8 cellular contexts compared by ENCODE assay signal in genomic region chr12:6614513-6615177, GRCh38. TPM values are rescaled to one million over a fixed set of nuclear protein-coding genes. Genes with fewer than 3 reads are reported as not detected.
DNase-seq lines count a peak whose midpoint lies in the region; ATAC-seq and TF ChIP-seq lines count a peak whose summit lies in the region.

No MANE protein-coding gene starts in this region.

- no TSS peak for BruUV-seq in A673 (replicated peaks; lab: Mats Ljungman, UMichigan)

- H3K4me1 ChIP-seq in A673 (ENCODE audit: insufficient read depth, low read length, poor library complexity, severe bottlenecking) (peaks cover 24% of the 10 kb centered on the region), HUES64 (ENCODE audit: insufficient read depth, low read length) (peaks cover 32% of the 10 kb centered on the region), muscle layer of duodenum (ENCODE audit: control insufficient read depth in 1 of 2, insufficient read depth in 2 of 2, low read length in 2 of 2) (peaks cover 14 to 27% of the 10 kb centered on the region in 2 donors)

- H3K27ac ChIP-seq in A673 (ENCODE audit: low read depth, low read length, poor library complexity, severe bottlenecking) (peak overlapping the region; percentile 80), HUES64 (ENCODE audit: low read depth, low read length) (peak overlapping the region; percentile 72), muscle layer of duodenum (ENCODE audit: low read length) (peak overlapping the region; percentile 67)

- H3K27me3 ChIP-seq in A673 (replicated peaks; ENCODE audit: insufficient read depth, low read depth, low read length, poor library complexity) (no peaks in the 10 kb centered on the region), HUES64 (ENCODE audit: insufficient read depth, low read length) (peaks cover 6% of the 10 kb centered on the region), muscle layer of duodenum (ENCODE audit: low read depth, low read length) (no peaks in the 10 kb centered on the region)

- H3K36me3 ChIP-seq in A673 (ENCODE audit: insufficient read depth, low read length, poor library complexity, severe bottlenecking), result no peaks in the 10 kb centered on the region
- no peaks in the 10 kb centered on the region for H3K36me3 ChIP-seq in HUES64 (ENCODE audit: insufficient read depth, low read length)
- H3K36me3 ChIP-seq in muscle layer of duodenum (ENCODE audit: control insufficient read depth in 1 of 2, insufficient read depth in 2 of 2, low read length in 2 of 2), result no peaks in the 10 kb centered on the region

- POLR2A ChIA-PET in A673 (lab: Charles Lee; ENCODE audit: low non-redundant PET), result no interaction called here

- no peak for TF ChIP-seq CTCF in A673 (conservative IDR thresholded peaks at IDR 0.05; ENCODE audit: low read depth, low read length)

- H3K9me3 ChIP-seq in A673 (ENCODE audit: low read depth, low read length, poor library complexity, severe bottlenecking) (no peaks in the 10 kb centered on the region), HUES64 (ENCODE audit: insufficient read depth, low read depth, low read length) (no peaks in the 10 kb centered on the region), muscle layer of duodenum (ENCODE audit: control insufficient read depth in 1 of 2, low read length in 2 of 2) (no peaks in the 10 kb centered on the region)

- peak overlapping the region; percentile 43; the same call in 1 of the 2 replicates for H3K9ac ChIP-seq in HUES64 (ENCODE audit: low read depth, low read length)

- no peak for ATAC-seq in GM19467 (IDR thresholded peaks at IDR 0.05; ENCODE audit: unreplicated experiment)
- no peak for ATAC-seq in HG03469 (IDR thresholded peaks at IDR 0.05; ENCODE audit: unreplicated experiment)

- WGBS in HUES64, result 66% methylated on average over 7 of the region's 7 CpGs

- peak; percentile 47 for DNase-seq in A673 (ENCODE audit: low spot score)
- peak; percentile 62 for DNase-seq in cerebellar cortex (ENCODE audit: low spot score)
- no peak for DNase-seq in NCI-H510A treated with DMSO at 0.1 percent for 48 hours (lab: John Stamatoyannopoulos, UW)
- DNase-seq in RPMI8226, result no peak

- intact Hi-C loops in A673 (cut with micrococcal nuclease; ENCODE audit: unreplicated experiment), result loop anchor here (2.0 to 5.0 kb wide), 3 partner anchors 30 to 213 kb away; partner anchors contain the start of gene P3H3

- H3K4me3 ChIP-seq in A673 (ENCODE audit: low read depth, low read length, poor library complexity, severe bottlenecking) (no peak overlapping the region), HUES64 (ENCODE audit: low read length) (0 out of 2 replicates have a peak overlapping the region, but pooled peaks have one; percentile 5), muscle layer of duodenum (ENCODE audit: low read depth in 1 of 2, low read length in 2 of 2) (no peak overlapping the region)

- CTCF ChIA-PET in A673 (lab: Charles Lee), result interaction anchor here (0.5 kb wide), 1 partner anchor 272 kb away, joined by 3 read pairs; no protein-coding TSS in a partner anchor

RNA-seq across cellular contexts. Expression of gene CHD4, which starts 7.5 kb away (rescaled TPM):
- total RNA-seq in A673 (2021), result 281 and 296 TPM in 2 replicates
- 181 TPM for polyA plus RNA-seq in HUES64 (2013, experiment 1 of 2)
- 207 TPM for polyA plus RNA-seq in HUES64 (2013, experiment 2 of 2)

RNA-seq across cellular contexts. Expression of gene LPAR5, which starts 21.1 kb away (rescaled TPM):
- total RNA-seq in A673 (2021), result 0.15 and 0.17 TPM in 2 replicates
- 0.30 TPM for polyA plus RNA-seq in HUES64 (2013, experiment 1 of 2)
- 0.51 TPM for polyA plus RNA-seq in HUES64 (2013, experiment 2 of 2)

RNA-seq across cellular contexts. Expression of gene ACRBP, which starts 32.6 kb away (rescaled TPM):
- 3.0 and 3.6 TPM in 2 replicates for total RNA-seq in A673 (2021)
- polyA plus RNA-seq in HUES64 (2013, experiment 1 of 2), result 0.60 TPM
- polyA plus RNA-seq in HUES64 (2013, experiment 2 of 2), result 1.1 TPM

RNA-seq across cellular contexts. Expression of gene NOP2, which starts 46.6 kb away (rescaled TPM):
- 131 and 177 TPM in 2 replicates for total RNA-seq in A673 (2021)
- polyA plus RNA-seq in HUES64 (2013, experiment 1 of 2), result 61.9 TPM
- polyA plus RNA-seq in HUES64 (2013, experiment 2 of 2), result 59.0 TPM

RNA-seq across cellular contexts. Expression of gene ING4, which starts 48.3 kb away (rescaled TPM):
- 21.4 and 25.5 TPM in 2 replicates for total RNA-seq in A673 (2021)
- polyA plus RNA-seq in HUES64 (2013, experiment 1 of 2), result 16.4 TPM
- polyA plus RNA-seq in HUES64 (2013, experiment 2 of 2), result 18.1 TPM

Comparison
In these comparisons a context has a peak if more than half of its experiments do, and no peak if none do; other contexts are left out.
1. DNase-seq: peak in A673 (single experiment) and cerebellar cortex (single experiment); none in NCI-H510A treated with DMSO at 0.1 percent for 48 hours (single experiment) and RPMI8226 (single experiment).
2. Peak in every context shown above with its lines, with median percentiles within 50 percentile points of each other: H3K27ac ChIP-seq.